1 cellular context compared by ENCODE assay signal in genomic region chr6:139536751-139537617, GRCh38.
TF ChIP-seq lines count a peak whose summit lies in the region.

No MANE protein-coding gene starts in this region.

TF ChIP-seq in HepG2, 621 proteins besides CTCF, POLR2A, EP300 and RAD21 (continued from another document):
- TF ChIP-seq UBTF (CRISPR knock-in tag; IDR thresholded peaks at IDR 0.05): no peak
- TF ChIP-seq NFYB (CRISPR knock-in tag; IDR thresholded peaks at IDR 0.05): no peak
- no peak for TF ChIP-seq ZNF691 (CRISPR knock-in tag; IDR thresholded peaks at IDR 0.05; ENCODE audit: borderline replicate concordance, low read depth)
- no peak for TF ChIP-seq TP53 (CRISPR knock-in tag; conservative IDR thresholded peaks at IDR 0.05)
- TF ChIP-seq ZBTB14 (CRISPR knock-in tag; IDR thresholded peaks at IDR 0.05): peak; percentile 18; the same call in 1 of the 2 replicates
- no peak for TF ChIP-seq HIVEP1 (CRISPR knock-in tag; IDR thresholded peaks at IDR 0.05)
- TF ChIP-seq ZNF264 (CRISPR knock-in tag; IDR thresholded peaks at IDR 0.05): no peak
- TF ChIP-seq CENPX (CRISPR knock-in tag; IDR thresholded peaks at IDR 0.05): no peak
- no peak for TF ChIP-seq TFAP4 (IDR thresholded peaks at IDR 0.05; ENCODE audit: borderline replicate concordance, low read depth)
- no peak for TF ChIP-seq ATF2 (CRISPR knock-in tag; IDR thresholded peaks at IDR 0.05)
- TF ChIP-seq REL (CRISPR knock-in tag; conservative IDR thresholded peaks at IDR 0.05): no peak
- TF ChIP-seq JUN (CRISPR knock-in tag; IDR thresholded peaks at IDR 0.05): no peak
- TF ChIP-seq FOXA3 (CRISPR knock-in tag; IDR thresholded peaks at IDR 0.05): peak; percentile 43; the same call in 1 of the 2 replicates
- no peak for TF ChIP-seq PREB (CRISPR knock-in tag; IDR thresholded peaks at IDR 0.05)
- no peak for TF ChIP-seq PBX3 (CRISPR knock-in tag; IDR thresholded peaks at IDR 0.05; ENCODE audit: borderline replicate concordance)
- TF ChIP-seq MBD4 (IDR thresholded peaks at IDR 0.05; ENCODE audit: borderline replicate concordance, low read length): no peak
- 0 out of 2 replicates have a peak, but pooled peaks have one; percentile 55 for TF ChIP-seq ZNF800 (CRISPR knock-in tag; IDR thresholded peaks at IDR 0.05)
- TF ChIP-seq HMG20A (CRISPR knock-in tag; IDR thresholded peaks at IDR 0.05; ENCODE audit: borderline replicate concordance): 0 out of 2 replicates have a peak, but pooled peaks have one; percentile 1
- TF ChIP-seq DMAP1 (CRISPR knock-in tag; IDR thresholded peaks at IDR 0.05): no peak
- TF ChIP-seq PHF21A (CRISPR knock-in tag; IDR thresholded peaks at IDR 0.05): peak; percentile 27; the same call in 1 of the 2 replicates
- no peak for TF ChIP-seq NR0B2 (CRISPR knock-in tag; IDR thresholded peaks at IDR 0.05)
- no peak for TF ChIP-seq NFATC3 (CRISPR knock-in tag; IDR thresholded peaks at IDR 0.05)
- 0 out of 2 replicates have a peak, but pooled peaks have one; percentile 23 for TF ChIP-seq ZBTB20 (CRISPR knock-in tag; IDR thresholded peaks at IDR 0.05; ENCODE audit: borderline replicate concordance, low read depth)
- TF ChIP-seq U2AF2 (IDR thresholded peaks at IDR 0.05; ENCODE audit: low read depth, low read length): no peak
- no peak for TF ChIP-seq NFIB (CRISPR knock-in tag; IDR thresholded peaks at IDR 0.05; ENCODE audit: borderline replicate concordance)
- TF ChIP-seq ZNF280D (CRISPR knock-in tag; IDR thresholded peaks at IDR 0.05): 0 out of 2 replicates have a peak, but pooled peaks have one; percentile 27
- TF ChIP-seq ZGPAT (CRISPR knock-in tag; IDR thresholded peaks at IDR 0.05): no peak
- TF ChIP-seq TBX2 (CRISPR knock-in tag; IDR thresholded peaks at IDR 0.05; ENCODE audit: borderline replicate concordance): peak; percentile 30; the same call in 1 of the 2 replicates
- 0 out of 2 replicates have a peak, but pooled peaks have one; percentile 42 for TF ChIP-seq SMYD3 (CRISPR knock-in tag; IDR thresholded peaks at IDR 0.05)
- TF ChIP-seq ZNF431 (CRISPR knock-in tag; IDR thresholded peaks at IDR 0.05; ENCODE audit: borderline replicate concordance, low read depth): no peak
- TF ChIP-seq ARID2 (CRISPR knock-in tag; IDR thresholded peaks at IDR 0.05; ENCODE audit: borderline replicate concordance): peak; percentile 26; the same call in 1 of the 2 replicates
- no peak for TF ChIP-seq ZNF33B (CRISPR knock-in tag; IDR thresholded peaks at IDR 0.05)
- no peak for TF ChIP-seq CBX1 (IDR thresholded peaks at IDR 0.05; ENCODE audit: low read depth)
- no peak for TF ChIP-seq ZNF576 (CRISPR knock-in tag; IDR thresholded peaks at IDR 0.05)
- 0 out of 2 replicates have a peak, but pooled peaks have one; percentile 11 for TF ChIP-seq RXRB (CRISPR knock-in tag; IDR thresholded peaks at IDR 0.05; ENCODE audit: borderline replicate concordance)
- 0 out of 2 replicates have a peak, but pooled peaks have one; percentile 64 for TF ChIP-seq MTERF4 (CRISPR knock-in tag; IDR thresholded peaks at IDR 0.05)
- TF ChIP-seq ATF7 (IDR thresholded peaks at IDR 0.05): no peak
- no peak for TF ChIP-seq ATF7 (CRISPR knock-in tag; IDR thresholded peaks at IDR 0.05)
